In the genomic region with DNA sequence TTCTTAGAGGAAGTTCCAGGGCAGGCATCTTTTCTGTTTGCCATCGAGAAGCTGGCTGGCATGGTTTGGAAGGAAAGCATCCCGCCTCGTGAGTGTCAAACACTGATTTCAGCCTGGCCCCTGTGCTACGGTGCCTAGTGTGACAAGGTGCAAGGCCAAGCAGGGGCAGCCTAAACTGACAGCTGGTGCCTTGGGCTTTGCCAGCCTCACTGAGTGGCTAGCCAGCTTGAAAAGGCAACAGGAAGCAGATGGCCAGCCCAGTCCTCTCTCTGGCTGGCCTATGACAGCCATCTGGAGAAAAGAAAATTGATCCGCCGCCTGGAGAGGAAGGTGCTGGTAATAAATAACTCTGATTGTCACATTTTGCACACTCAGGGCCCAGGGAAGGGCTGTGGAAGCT, we compare ENCODE assay signal across 3 cellular contexts.
TF ChIP-seq lines count a peak whose summit lies in the region.

No MANE protein-coding gene starts in this region.

TF ChIP-seq in SK-N-SH, 30 proteins besides CTCF, POLR2A, EP300 and RAD21:
- TF ChIP-seq USF1 (IDR thresholded peaks at IDR 0.05; ENCODE audit: borderline replicate concordance, low read depth): no peak
- no peak for TF ChIP-seq SIN3A (IDR thresholded peaks at IDR 0.05; ENCODE audit: borderline replicate concordance, low read depth, low read length)
- TF ChIP-seq, protein P1, sequence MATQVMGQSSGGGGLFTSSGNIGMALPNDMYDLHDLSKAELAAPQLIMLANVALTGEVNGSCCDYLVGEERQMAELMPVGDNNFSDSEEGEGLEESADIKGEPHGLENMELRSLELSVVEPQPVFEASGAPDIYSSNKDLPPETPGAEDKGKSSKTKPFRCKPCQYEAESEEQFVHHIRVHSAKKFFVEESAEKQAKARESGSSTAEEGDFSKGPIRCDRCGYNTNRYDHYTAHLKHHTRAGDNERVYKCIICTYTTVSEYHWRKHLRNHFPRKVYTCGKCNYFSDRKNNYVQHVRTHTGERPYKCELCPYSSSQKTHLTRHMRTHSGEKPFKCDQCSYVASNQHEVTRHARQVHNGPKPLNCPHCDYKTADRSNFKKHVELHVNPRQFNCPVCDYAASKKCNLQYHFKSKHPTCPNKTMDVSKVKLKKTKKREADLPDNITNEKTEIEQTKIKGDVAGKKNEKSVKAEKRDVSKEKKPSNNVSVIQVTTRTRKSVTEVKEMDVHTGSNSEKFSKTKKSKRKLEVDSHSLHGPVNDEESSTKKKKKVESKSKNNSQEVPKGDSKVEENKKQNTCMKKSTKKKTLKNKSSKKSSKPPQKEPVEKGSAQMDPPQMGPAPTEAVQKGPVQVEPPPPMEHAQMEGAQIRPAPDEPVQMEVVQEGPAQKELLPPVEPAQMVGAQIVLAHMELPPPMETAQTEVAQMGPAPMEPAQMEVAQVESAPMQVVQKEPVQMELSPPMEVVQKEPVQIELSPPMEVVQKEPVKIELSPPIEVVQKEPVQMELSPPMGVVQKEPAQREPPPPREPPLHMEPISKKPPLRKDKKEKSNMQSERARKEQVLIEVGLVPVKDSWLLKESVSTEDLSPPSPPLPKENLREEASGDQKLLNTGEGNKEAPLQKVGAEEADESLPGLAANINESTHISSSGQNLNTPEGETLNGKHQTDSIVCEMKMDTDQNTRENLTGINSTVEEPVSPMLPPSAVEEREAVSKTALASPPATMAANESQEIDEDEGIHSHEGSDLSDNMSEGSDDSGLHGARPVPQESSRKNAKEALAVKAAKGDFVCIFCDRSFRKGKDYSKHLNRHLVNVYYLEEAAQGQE (IDR thresholded peaks at IDR 0.05; ENCODE audit: low read depth, low read length): no peak
- no peak for TF ChIP-seq GATA2 (CRISPR knock-in tag; IDR thresholded peaks at IDR 0.05)
- no peak for TF ChIP-seq TAF1 (IDR thresholded peaks at IDR 0.05; ENCODE audit: borderline replicate concordance, low read depth, low read length)
- TF ChIP-seq FOXJ3 (CRISPR knock-in tag; IDR thresholded peaks at IDR 0.05): no peak

TF ChIP-seq in SK-N-SH treated with all-trans-retinoic acid at 6 μM for 48 hours, 23 proteins besides CTCF, POLR2A, EP300 and RAD21 (continued from another document):
- no peak for TF ChIP-seq TOX (CRISPR knock-in tag; IDR thresholded peaks at IDR 0.05; ENCODE audit: borderline replicate concordance)
- TF ChIP-seq ZC3H10 (CRISPR knock-in tag; IDR thresholded peaks at IDR 0.05): no peak
- TF ChIP-seq, protein P2, sequence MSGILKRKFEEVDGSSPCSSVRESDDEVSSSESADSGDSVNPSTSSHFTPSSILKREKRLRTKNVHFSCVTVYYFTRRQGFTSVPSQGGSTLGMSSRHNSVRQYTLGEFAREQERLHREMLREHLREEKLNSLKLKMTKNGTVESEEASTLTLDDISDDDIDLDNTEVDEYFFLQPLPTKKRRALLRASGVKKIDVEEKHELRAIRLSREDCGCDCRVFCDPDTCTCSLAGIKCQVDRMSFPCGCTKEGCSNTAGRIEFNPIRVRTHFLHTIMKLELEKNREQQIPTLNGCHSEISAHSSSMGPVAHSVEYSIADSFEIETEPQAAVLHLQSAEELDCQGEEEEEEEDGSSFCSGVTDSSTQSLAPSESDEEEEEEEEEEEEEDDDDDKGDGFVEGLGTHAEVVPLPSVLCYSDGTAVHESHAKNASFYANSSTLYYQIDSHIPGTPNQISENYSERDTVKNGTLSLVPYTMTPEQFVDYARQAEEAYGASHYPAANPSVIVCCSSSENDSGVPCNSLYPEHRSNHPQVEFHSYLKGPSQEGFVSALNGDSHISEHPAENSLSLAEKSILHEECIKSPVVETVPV (CRISPR knock-in tag; IDR thresholded peaks at IDR 0.05): no peak
- TF ChIP-seq ZNF70 (CRISPR knock-in tag; IDR thresholded peaks at IDR 0.05): no peak
- TF ChIP-seq RARB (CRISPR knock-in tag; IDR thresholded peaks at IDR 0.05): no peak
- no peak for TF ChIP-seq CSDC2 (CRISPR knock-in tag; IDR thresholded peaks at IDR 0.05)
- no peak for TF ChIP-seq ZFP30 (CRISPR knock-in tag; IDR thresholded peaks at IDR 0.05)
- TF ChIP-seq PPARA (CRISPR knock-in tag; IDR thresholded peaks at IDR 0.05; ENCODE audit: borderline replicate concordance): no peak
- TF ChIP-seq, protein P3, sequence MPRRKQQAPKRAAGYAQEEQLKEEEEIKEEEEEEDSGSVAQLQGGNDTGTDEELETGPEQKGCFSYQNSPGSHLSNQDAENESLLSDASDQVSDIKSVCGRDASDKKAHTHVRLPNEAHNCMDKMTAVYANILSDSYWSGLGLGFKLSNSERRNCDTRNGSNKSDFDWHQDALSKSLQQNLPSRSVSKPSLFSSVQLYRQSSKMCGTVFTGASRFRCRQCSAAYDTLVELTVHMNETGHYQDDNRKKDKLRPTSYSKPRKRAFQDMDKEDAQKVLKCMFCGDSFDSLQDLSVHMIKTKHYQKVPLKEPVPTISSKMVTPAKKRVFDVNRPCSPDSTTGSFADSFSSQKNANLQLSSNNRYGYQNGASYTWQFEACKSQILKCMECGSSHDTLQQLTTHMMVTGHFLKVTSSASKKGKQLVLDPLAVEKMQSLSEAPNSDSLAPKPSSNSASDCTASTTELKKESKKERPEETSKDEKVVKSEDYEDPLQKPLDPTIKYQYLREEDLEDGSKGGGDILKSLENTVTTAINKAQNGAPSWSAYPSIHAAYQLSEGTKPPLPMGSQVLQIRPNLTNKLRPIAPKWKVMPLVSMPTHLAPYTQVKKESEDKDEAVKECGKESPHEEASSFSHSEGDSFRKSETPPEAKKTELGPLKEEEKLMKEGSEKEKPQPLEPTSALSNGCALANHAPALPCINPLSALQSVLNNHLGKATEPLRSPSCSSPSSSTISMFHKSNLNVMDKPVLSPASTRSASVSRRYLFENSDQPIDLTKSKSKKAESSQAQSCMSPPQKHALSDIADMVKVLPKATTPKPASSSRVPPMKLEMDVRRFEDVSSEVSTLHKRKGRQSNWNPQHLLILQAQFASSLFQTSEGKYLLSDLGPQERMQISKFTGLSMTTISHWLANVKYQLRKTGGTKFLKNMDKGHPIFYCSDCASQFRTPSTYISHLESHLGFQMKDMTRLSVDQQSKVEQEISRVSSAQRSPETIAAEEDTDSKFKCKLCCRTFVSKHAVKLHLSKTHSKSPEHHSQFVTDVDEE (CRISPR knock-in tag; IDR thresholded peaks at IDR 0.05): no peak
- no peak for TF ChIP-seq BACH2 (CRISPR knock-in tag; IDR thresholded peaks at IDR 0.05; ENCODE audit: borderline replicate concordance)
- no peak for TF ChIP-seq SNAI2 (CRISPR knock-in tag; IDR thresholded peaks at IDR 0.05)
- TF ChIP-seq OSR1 (CRISPR knock-in tag; IDR thresholded peaks at IDR 0.05): no peak
- no peak for TF ChIP-seq ARNTL (CRISPR knock-in tag; IDR thresholded peaks at IDR 0.05; ENCODE audit: borderline replicate concordance, low read depth)

TF ChIP-seq in H1, 55 proteins besides CTCF, POLR2A, EP300 and RAD21 (continued from another document):
- TF ChIP-seq NANOG (IDR thresholded peaks at IDR 0.05; ENCODE audit: insufficient read depth, low read depth, low read length, poor library complexity, severe bottlenecking) (no peak), EZH2 (IDR thresholded peaks at IDR 0.05; ENCODE audit: low read depth, low read length, severe bottlenecking) (no peak), SP1 (IDR thresholded peaks at IDR 0.05; ENCODE audit: low read depth, low read length) (no peak), POLR2AphosphoS5 (IDR thresholded peaks at IDR 0.05; ENCODE audit: low read depth, low read length) (no peak), RFX5 (IDR thresholded peaks at IDR 0.05; ENCODE audit: borderline replicate concordance, low read depth, low read length) (no peak), KDM1A (IDR thresholded peaks at IDR 0.05; ENCODE audit: borderline replicate concordance, low read length) (no peak), SIRT6 (IDR thresholded peaks at IDR 0.05; ENCODE audit: low read length) (no peak), NRF1 (IDR thresholded peaks at IDR 0.05; ENCODE audit: low read depth, low read length) (no peak), HDAC6 (IDR thresholded peaks at IDR 0.05; ENCODE audit: low read depth, low read length) (no peak), RBBP5 (IDR thresholded peaks at IDR 0.05; ENCODE audit: borderline replicate concordance, low read depth, low read length) (no peak)
TF ChIP-seq in H1: peak in this region for 0.
